ENCODE assay signal across 22 cellular contexts in the genomic region with DNA sequence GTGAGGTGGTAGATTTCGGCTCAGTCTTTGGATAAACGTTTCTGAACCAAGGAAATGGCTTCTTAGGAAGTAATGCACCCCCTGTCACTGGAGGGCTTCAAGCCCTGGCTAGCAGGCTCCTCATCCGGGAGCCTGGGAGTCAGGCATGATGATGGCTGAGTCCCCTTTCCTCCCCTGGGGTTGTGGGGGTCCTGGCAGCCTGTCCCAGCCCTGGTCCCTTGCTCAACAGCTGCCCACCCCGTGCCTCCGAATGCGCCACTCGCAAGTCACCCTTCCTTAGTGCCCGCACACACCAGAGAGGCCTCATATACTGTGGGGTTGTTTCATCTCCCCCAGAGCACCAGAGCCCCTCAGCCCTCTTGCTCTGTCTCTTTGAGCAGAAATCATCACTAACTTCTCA. TPM values are rescaled to one million over a fixed set of nuclear protein-coding genes. Genes with fewer than 3 reads are reported as not detected.
DNase-seq lines count a peak whose midpoint lies in the region; ATAC-seq, FAIRE-seq and TF ChIP-seq lines count a peak whose summit lies in the region.
"Had no signal": no experiment of that assay in that cellular context is flagged by ENCODE, and none has a peak within 500 bp of the region (broad histone marks: within the 10 kb centered on the region; RNA-seq: fewer than 3 reads in every experiment).

No MANE protein-coding gene starts in this region.

- H2AFZ ChIP-seq in keratinocyte (ENCODE audit: control insufficient read depth, low read length): no peak overlapping the region
- H2AFZ ChIP-seq in neuronal stem cell (ENCODE audit: low read length): peak overlapping the region; percentile 30

- H2BK5ac ChIP-seq in neuronal stem cell (ENCODE audit: low read length): no peak overlapping the region

- no peak overlapping the region for H3K23ac ChIP-seq in neuronal stem cell (ENCODE audit: low read depth, low read length, poor library complexity)

- intact Hi-C loops in activated CD8-positive, alpha-beta T cell treated with anti-CD3 and anti-CD28 coated beads for 36 hours (cut with micrococcal nuclease): no loop called here
- intact Hi-C loops in breast epithelium (cut with DNase I; ENCODE audit: low total_unique reads): loop anchor here (10.0 kb wide), 1 partner anchor 233 kb away; no protein-coding TSS in a partner anchor

- no peak overlapping the region for H2BK120ac ChIP-seq in neuronal stem cell (ENCODE audit: low read depth, low read length)

- no peak overlapping the region for H2BK15ac ChIP-seq in neuronal stem cell (ENCODE audit: low read length)

- POLR2A ChIA-PET in activated CD8-positive, alpha-beta T cell treated with anti-CD3 and anti-CD28 coated beads, Interleukin-2, amount 10 ng/mL, durations not matched to agents 7 days and 5 days (lab: Charles Lee): no interaction called here
- POLR2A ChIA-PET in activated CD8-positive, alpha-beta T cell treated with anti-CD3 and anti-CD28 coated beads for 36 hours (lab: Charles Lee): no interaction called here

- H3K9me3 Mint-ChIP-seq in activated CD8-positive, alpha-beta T cell treated with anti-CD3 and anti-CD28 coated beads, Interleukin-2, amount 10 ng/mL, durations not matched to agents 7 days and 5 days (ENCODE audit: insufficient read depth): no peaks in the 10 kb centered on the region
- no peaks in the 10 kb centered on the region for H3K9me3 Mint-ChIP-seq in activated CD8-positive, alpha-beta T cell treated with anti-CD3 and anti-CD28 coated beads for 36 hours
- H3K9me3 Mint-ChIP-seq: H9 had no signal

- peaks cover 20% of the 10 kb centered on the region for H3K4me1 Mint-ChIP-seq in activated CD8-positive, alpha-beta T cell treated with anti-CD3 and anti-CD28 coated beads, Interleukin-2, amount 10 ng/mL, durations not matched to agents 7 days and 5 days (ENCODE audit: low read depth)
- peaks cover 6% of the 10 kb centered on the region for H3K4me1 Mint-ChIP-seq in activated CD8-positive, alpha-beta T cell treated with anti-CD3 and anti-CD28 coated beads for 36 hours (ENCODE audit: low read depth)
- peaks cover 4% of the 10 kb centered on the region for H3K4me1 Mint-ChIP-seq in T-helper 17 cell

- no peak overlapping the region for H2BK12ac ChIP-seq in neuronal stem cell (ENCODE audit: low read length)

- no peaks in the 10 kb centered on the region for H3K79me1 ChIP-seq in neuronal stem cell (ENCODE audit: low read depth, low read length)

- no peak overlapping the region for H3K4me3 ChIP-seq in keratinocyte (ENCODE audit: control insufficient read depth in 2 of 3, extremely low read depth in 1 of 3, insufficient read depth in 2 of 3, low read depth in 1 of 3, low read length in 3 of 3)
- no peak overlapping the region for H3K4me3 ChIP-seq in neuronal stem cell (ENCODE audit: low read length in 2 of 2)
- H3K4me3 ChIP-seq in breast epithelium: no peak overlapping the region
- H3K4me3 ChIP-seq: K562, MG63 had no signal

- H3K4me3 Mint-ChIP-seq in activated CD8-positive, alpha-beta T cell treated with anti-CD3 and anti-CD28 coated beads, Interleukin-2, amount 10 ng/mL, durations not matched to agents 7 days and 5 days: no peak overlapping the region
- no peak overlapping the region for H3K4me3 Mint-ChIP-seq in activated CD8-positive, alpha-beta T cell treated with anti-CD3 and anti-CD28 coated beads for 36 hours
- H3K4me3 Mint-ChIP-seq in T-helper 17 cell: no peak overlapping the region
- H3K4me3 Mint-ChIP-seq: H9 had no signal

- no peaks in the 10 kb centered on the region for H4K20me1 ChIP-seq in keratinocyte (ENCODE audit: control insufficient read depth, extremely low read depth, insufficient read depth, low read length)

- H3K9me3 ChIP-seq in keratinocyte (ENCODE audit: control insufficient read depth, low read depth, low read length): no peaks in the 10 kb centered on the region
- no peaks in the 10 kb centered on the region for H3K9me3 ChIP-seq in neuronal stem cell (replicated peaks in 1 of 2; ENCODE audit: control insufficient read depth in 2 of 2, insufficient read depth in 1 of 2, low read depth in 1 of 2, low read length in 2 of 2)
- no peaks in the 10 kb centered on the region for H3K9me3 ChIP-seq in T-helper 17 cell (ENCODE audit: control insufficient read depth, low read length, poor library complexity, severe bottlenecking)
- H3K9me3 ChIP-seq in breast epithelium: no peaks in the 10 kb centered on the region
- H3K9me3 ChIP-seq: BE2C, MG63 had no signal

- no peaks in the 10 kb centered on the region for H3K79me2 ChIP-seq in keratinocyte (ENCODE audit: control insufficient read depth, insufficient read depth, low read length)

- peak overlapping the region; percentile 63 for H3K4me2 ChIP-seq in keratinocyte (ENCODE audit: control insufficient read depth, extremely low read depth, insufficient read depth, low read depth, low read length)
- no peak overlapping the region for H3K4me2 ChIP-seq in neuronal stem cell (ENCODE audit: insufficient read depth, low read length, poor library complexity, severe bottlenecking)

- no peaks in the 10 kb centered on the region for H3K27me3 Mint-ChIP-seq in activated CD8-positive, alpha-beta T cell treated with anti-CD3 and anti-CD28 coated beads, Interleukin-2, amount 10 ng/mL, durations not matched to agents 7 days and 5 days (ENCODE audit: low read depth)
- H3K27me3 Mint-ChIP-seq in activated CD8-positive, alpha-beta T cell treated with anti-CD3 and anti-CD28 coated beads for 36 hours: no peaks in the 10 kb centered on the region
- H3K27me3 Mint-ChIP-seq in T-helper 17 cell: no peaks in the 10 kb centered on the region

- TF ChIP-seq POLR2A in H54 (IDR thresholded peaks at IDR 0.05; ENCODE audit: low read depth, low read length) (no peak), breast epithelium (IDR thresholded peaks at IDR 0.05) (no peak)

- peak overlapping the region; percentile 39 for H3K27ac Mint-ChIP-seq in activated CD8-positive, alpha-beta T cell treated with anti-CD3 and anti-CD28 coated beads, Interleukin-2, amount 10 ng/mL, durations not matched to agents 7 days and 5 days
- H3K27ac Mint-ChIP-seq in activated CD8-positive, alpha-beta T cell treated with anti-CD3 and anti-CD28 coated beads for 36 hours: no peak overlapping the region
- H3K27ac Mint-ChIP-seq in T-helper 17 cell: no peak overlapping the region

- no peak overlapping the region for H4K8ac ChIP-seq in neuronal stem cell (ENCODE audit: low read depth, low read length)

- no peaks in the 10 kb centered on the region for H3K9me1 ChIP-seq in keratinocyte (ENCODE audit: control insufficient read depth, extremely low read depth, insufficient read depth, low read length)

- no peak for TF ChIP-seq CTCF in activated CD8-positive, alpha-beta T cell treated with anti-CD3 and anti-CD28 coated beads for 36 hours (IDR thresholded peaks at IDR 0.05)
- no peak for TF ChIP-seq CTCF in keratinocyte (optimal IDR thresholded peaks at IDR 0.05 in 1 of 3, IDR thresholded peaks at IDR 0.05 in 1 of 3, conservative IDR thresholded peaks at IDR 0.05 in 1 of 3; ENCODE audit: extremely low read depth in 1 of 3, insufficient read depth in 2 of 3, low read length in 3 of 3)
- no peak for TF ChIP-seq CTCF in breast epithelium (IDR thresholded peaks at IDR 0.05)

- peaks cover 37% of the 10 kb centered on the region for H3K4me1 ChIP-seq in keratinocyte (ENCODE audit: control insufficient read depth, extremely low read depth, insufficient read depth, low read length)
- H3K4me1 ChIP-seq in neuronal stem cell (ENCODE audit: control insufficient read depth in 2 of 2, insufficient read depth in 1 of 2, low read depth in 1 of 2, low read length in 2 of 2): peaks cover 11 to 20% of the 10 kb centered on the region in 2 donors
- no peaks in the 10 kb centered on the region for H3K4me1 ChIP-seq in breast epithelium

- peaks cover 22% of the 10 kb centered on the region for H3K36me3 Mint-ChIP-seq in activated CD8-positive, alpha-beta T cell treated with anti-CD3 and anti-CD28 coated beads, Interleukin-2, amount 10 ng/mL, durations not matched to agents 7 days and 5 days (ENCODE audit: low read depth)
- H3K36me3 Mint-ChIP-seq in activated CD8-positive, alpha-beta T cell treated with anti-CD3 and anti-CD28 coated beads for 36 hours (ENCODE audit: low read depth): peaks cover 13% of the 10 kb centered on the region
- H3K36me3 Mint-ChIP-seq in T-helper 17 cell (ENCODE audit: low read depth): peaks cover 2% of the 10 kb centered on the region

- WGBS in neuronal stem cell (ENCODE audit: extremely low coverage in 2 of 2, insufficient read length in 2 of 2, insufficient replicate concordance in 1 of 2), 2 donors: no CpG with 5 or more reads among the region's 8 CpGs

- no peaks in the 10 kb centered on the region for H3K27me3 ChIP-seq in keratinocyte (ENCODE audit: control insufficient read depth, extremely low read depth, insufficient read depth, low read length)
- H3K27me3 ChIP-seq in neuronal stem cell (ENCODE audit: control insufficient read depth in 3 of 3, insufficient read depth in 3 of 3, low read depth in 1 of 3, low read length in 3 of 3): no peaks in the 10 kb centered on the region
- no peaks in the 10 kb centered on the region for H3K27me3 ChIP-seq in breast epithelium
- H3K27me3 ChIP-seq: BE2C, MG63 had no signal

- no peak for ATAC-seq in activated CD8-positive, alpha-beta T cell treated with anti-CD3 and anti-CD28 coated beads, Interleukin-2, amount 10 ng/mL, durations not matched to agents 7 days and 5 days
- ATAC-seq in activated CD8-positive, alpha-beta T cell treated with anti-CD3 and anti-CD28 coated beads for 36 hours: no peak
- no peak for ATAC-seq in T-helper 17 cell
- ATAC-seq: K562 had no signal

- CTCF ChIA-PET in activated CD8-positive, alpha-beta T cell treated with anti-CD3 and anti-CD28 coated beads, Interleukin-2, amount 10 ng/mL, durations not matched to agents 7 days and 5 days (lab: Charles Lee): interaction anchor here (0.7 kb wide), 1 partner anchor 320 kb away, joined by 3 read pairs; no protein-coding TSS in a partner anchor
- CTCF ChIA-PET in activated CD8-positive, alpha-beta T cell treated with anti-CD3 and anti-CD28 coated beads for 36 hours (lab: Charles Lee): interaction anchor here (0.9 to 2.1 kb wide), 2 partner anchors 51 to 250 kb away, joined by 3 to 8 read pairs; no protein-coding TSS in a partner anchor

- H3K9ac ChIP-seq in keratinocyte (ENCODE audit: control insufficient read depth, extremely low read depth, insufficient read depth, low read length) (peak overlapping the region; percentile 59), neuronal stem cell (ENCODE audit: low read depth, low read length, poor library complexity) (no peak overlapping the region)

- no peak overlapping the region for H2AK5ac ChIP-seq in neuronal stem cell (ENCODE audit: low read depth, low read length)

- no peak overlapping the region for H3K18ac ChIP-seq in neuronal stem cell (ENCODE audit: low read length)

- FAIRE-seq in keratinocyte (lab: Jason Lieb, UNC): no peak
- no peak for FAIRE-seq in H54 (lab: Jason Lieb, UNC)
- FAIRE-seq: GM12891, HTR-8/SVneo, K562 had no signal

- peak overlapping the region; percentile 38 for H3K27ac ChIP-seq in keratinocyte (ENCODE audit: control insufficient read depth, insufficient read depth, low read length)
- H3K27ac ChIP-seq in neuronal stem cell (replicated peaks; ENCODE audit: low read length): no peak overlapping the region
- H3K27ac ChIP-seq in breast epithelium: no peak overlapping the region

- no peak overlapping the region for H3K4ac ChIP-seq in neuronal stem cell (ENCODE audit: low read length)

- H3K36me3 ChIP-seq in keratinocyte (ENCODE audit: control insufficient read depth in 2 of 2, extremely low read depth in 1 of 2, insufficient read depth in 2 of 2, low read length in 2 of 2): peaks cover 0 to 6% of the 10 kb centered on the region in 2 experiments
- H3K36me3 ChIP-seq in neuronal stem cell (replicated peaks in 1 of 2; ENCODE audit: control insufficient read depth in 2 of 2, insufficient read depth in 2 of 2, low read length in 2 of 2): no peaks in the 10 kb centered on the region
- no peaks in the 10 kb centered on the region for H3K36me3 ChIP-seq in breast epithelium
- H3K36me3 ChIP-seq: MG63 had no signal

- H4K91ac ChIP-seq in neuronal stem cell (ENCODE audit: low read depth, low read length, poor library complexity): no peak overlapping the region

- dilution Hi-C loops in keratinocyte (cut with MboI; ENCODE audit: extremely low pct_ligation_motif_present, low sequenced_read_pairs): no loop called here

- H3K14ac ChIP-seq in neuronal stem cell (ENCODE audit: low read length): peak overlapping the region; percentile 79

- no peak for DNase-seq in activated CD8-positive, alpha-beta T cell treated with anti-CD3 and anti-CD28 coated beads, Interleukin-2, amount 10 ng/mL, durations not matched to agents 7 days and 5 days
- no peak for DNase-seq in activated CD8-positive, alpha-beta T cell treated with anti-CD3 and anti-CD28 coated beads for 36 hours
- DNase-seq in keratinocyte (ENCODE audit: low read depth, low spot score) (no peak), neuronal stem cell (ENCODE audit: low spot score) (no peak), T-helper 17 cell (no peak), H54 (ENCODE audit: insufficient read length, low spot score) (no peak), breast epithelium (ENCODE audit: low spot score in 2 of 2) (no peak)
- DNase-seq in activated naive CD4-positive, alpha-beta T cell (lab: John Stamatoyannopoulos, UW): no peak
- DNase-seq: 8988T, ACHN, BE2C, Calu3, GF-D8, H9, MG63, NCI-H2029, NCI-H446 treated with DMSO at 0.1 percent for 48 hours, RPMI8226, SHP77 had no signal

RNA-seq across cellular contexts. Expression of gene BDH1, which starts 48.2 kb away (rescaled TPM):
- 100 to 1,000 TPM; 166 to 171 TPM for total RNA-seq in activated CD8-positive, alpha-beta T cell treated with anti-CD3 and anti-CD28 coated beads, Interleukin-2, amount 10 ng/mL, durations not matched to agents 7 days and 5 days
- 100 to 1,000 TPM; 118 to 126 TPM for total RNA-seq in activated CD8-positive, alpha-beta T cell treated with anti-CD3 and anti-CD28 coated beads for 36 hours
- 29.2 to 30.8 TPM (median 30.2 TPM) in 3 replicates for polyA plus RNA-seq in keratinocyte
- polyA plus RNA-seq in keratinocyte (2011; ENCODE audit: low read depth): 24.5 TPM
- polyA plus RNA-seq in keratinocyte (2011; cell fraction: cytosol; rRNA removed): 13.0 and 20.3 TPM in 2 replicates
- polyA plus RNA-seq in keratinocyte (2011; cell fraction: nucleus; rRNA removed): 32.9 and 38.4 TPM in 2 replicates
- 24.6 and 37.7 TPM in 2 replicates for polyA plus RNA-seq in keratinocyte (2012; ENCODE audit: low replicate concordance)
- 18.2 to 27.2 TPM (median 19.1 TPM) in 3 replicates for polyA minus RNA-seq in keratinocyte
- polyA minus RNA-seq in keratinocyte (2011; cell fraction: cytosol; rRNA and poly(A)+ RNA removed): 10.2 TPM
- 10.9 and 17.8 TPM in 2 replicates for polyA minus RNA-seq in keratinocyte (2011; cell fraction: nucleus; rRNA and poly(A)+ RNA removed)
- polyA plus RNA-seq in neuronal stem cell (2013, experiment 1 of 2): 8.7 TPM
- polyA plus RNA-seq in neuronal stem cell (2013, experiment 2 of 2): 8.8 TPM
- total RNA-seq in T-helper 17 cell (10 to 100 TPM; 20.7 to 22.4 TPM), breast epithelium (10 to 100 TPM; 14.6 to 33.1 (median 16.4) TPM)
